19 cellular contexts compared by ENCODE assay signal in the genomic region with DNA sequence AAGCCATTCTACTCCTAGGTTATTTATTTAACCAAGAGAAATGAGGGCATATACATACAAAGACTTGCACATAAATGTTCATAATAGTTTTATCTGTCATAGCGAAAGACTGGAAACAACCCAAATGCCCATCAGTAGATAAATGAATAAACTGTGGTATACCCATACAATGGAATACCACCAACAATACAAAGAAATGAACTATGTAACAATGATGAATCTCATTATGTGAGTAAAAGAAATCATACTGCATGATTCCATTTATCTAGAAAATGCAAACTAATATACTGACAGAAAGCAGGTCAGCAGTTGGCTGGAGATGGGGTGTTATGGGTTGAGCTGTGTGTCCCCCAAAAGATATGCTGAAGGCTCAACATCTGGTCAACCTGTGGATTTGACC. TPM values are rescaled to one million over a fixed set of nuclear protein-coding genes. Genes with fewer than 3 reads are reported as not detected.
A peak's percentile ranks its signal among the peaks of the same experiment; 100 is the strongest.
DNase-seq lines count a peak whose midpoint lies in the region; ATAC-seq and TF ChIP-seq lines count a peak whose summit lies in the region.
"Had no signal": no experiment of that assay in that cellular context is flagged by ENCODE, and none has a peak within 500 bp of the region (broad histone marks: within the 10 kb centered on the region; RNA-seq: fewer than 3 reads in every experiment).

No MANE protein-coding gene starts in this region.

- no peak for TF ChIP-seq CTCF in CD8-positive, alpha-beta T cell (IDR thresholded peaks at IDR 0.05)
- no peak for TF ChIP-seq CTCF in brain microvascular endothelial cell (IDR thresholded peaks at IDR 0.05; ENCODE audit: low read depth, low read length, missing control alignments)
- no peak for TF ChIP-seq CTCF in left lung (IDR thresholded peaks at IDR 0.05)

- in situ Hi-C loops in brain microvascular endothelial cell (cut with HindIII; ENCODE audit: low pct_ligation_motif_present, low sequenced_read_pairs): no loop called here

- H3K9me3 ChIP-seq in CD8-positive, alpha-beta T cell (ENCODE audit: low read length): no peaks in the 10 kb centered on the region
- no peaks in the 10 kb centered on the region for H3K9me3 ChIP-seq in left lung
- H3K9me3 ChIP-seq: A549, Caco-2 had no signal

- no peaks in the 10 kb centered on the region for H3K9me3 Mint-ChIP-seq in activated T-cell treated with anti-CD3 and anti-CD28 coated beads, Interleukin-2, amount 50 U/mL, for 24 hours
- H3K9me3 Mint-ChIP-seq in CD8-positive, alpha-beta T cell: no peaks in the 10 kb centered on the region
- no peaks in the 10 kb centered on the region for H3K9me3 Mint-ChIP-seq in natural killer cell treated with Interleukin-12 subunit alpha and Interleukin-12 subunit beta and Interleukin-15 and Interleukin-18, amount 100 ng/mL, for 72 hours

- no peak for ATAC-seq in CD8-positive, alpha-beta T cell
- ATAC-seq in natural killer cell treated with Interleukin-12 subunit alpha and Interleukin-12 subunit beta and Interleukin-15 and Interleukin-18, amount 100 ng/mL, for 72 hours: peak in 1 of 2 donors; percentile 58
- no peak for ATAC-seq in GM18907 (IDR thresholded peaks at IDR 0.05; ENCODE audit: unreplicated experiment)
- ATAC-seq in HG02840 (IDR thresholded peaks at IDR 0.05; ENCODE audit: low FRiP score, unreplicated experiment): no peak
- no peak for ATAC-seq in left lung

- H3K36me3 ChIP-seq in CD8-positive, alpha-beta T cell (ENCODE audit: insufficient read depth, low read length): peaks cover 13% of the 10 kb centered on the region
- H3K36me3 ChIP-seq in brain microvascular endothelial cell (replicated peaks): peaks cover 73% of the 10 kb centered on the region
- H3K36me3 ChIP-seq in left lung: peaks cover 0 to 70% of the 10 kb centered on the region in 2 donors

- POLR2A ChIA-PET in CD8-positive, alpha-beta T cell (lab: Charles Lee): interaction anchor here (0.7 kb wide), 1 partner anchor 11 kb away, joined by 4 read pairs; no protein-coding TSS in a partner anchor

- peaks cover 5% of the 10 kb centered on the region for H3K4me1 Mint-ChIP-seq in activated T-cell treated with anti-CD3 and anti-CD28 coated beads, Interleukin-2, amount 50 U/mL, for 24 hours (ENCODE audit: low read depth)
- no peaks in the 10 kb centered on the region for H3K4me1 Mint-ChIP-seq in CD8-positive, alpha-beta T cell (ENCODE audit: low read depth)
- H3K4me1 Mint-ChIP-seq in natural killer cell treated with Interleukin-12 subunit alpha and Interleukin-12 subunit beta and Interleukin-15 and Interleukin-18, amount 100 ng/mL, for 72 hours (ENCODE audit: low read depth in 2 of 2): peaks cover 7 to 8% of the 10 kb centered on the region in 2 donors

- peak overlapping the region; percentile 83 for H3K27ac Mint-ChIP-seq in activated T-cell treated with anti-CD3 and anti-CD28 coated beads, Interleukin-2, amount 50 U/mL, for 24 hours
- peak overlapping the region; percentile 53 for H3K27ac Mint-ChIP-seq in CD8-positive, alpha-beta T cell
- peak overlapping the region; percentile 38 to 73 for H3K27ac Mint-ChIP-seq in natural killer cell treated with Interleukin-12 subunit alpha and Interleukin-12 subunit beta and Interleukin-15 and Interleukin-18, amount 100 ng/mL, for 72 hours

- intact Hi-C loops in CD8-positive, alpha-beta T cell (cut with DNase I, micrococcal nuclease): loop anchor here in 1 of 2 experiments (5.0 kb wide), 1 partner anchor 83 kb away; no protein-coding TSS in a partner anchor
- intact Hi-C loops in left lung (cut with DNase I): no loop called here

- CTCF ChIA-PET in CD8-positive, alpha-beta T cell (lab: Charles Lee): interaction anchor here (1.0 to 2.0 kb wide), 3 partner anchors 8 to 170 kb away, joined by 3 to 9 read pairs (median 3); no protein-coding TSS in a partner anchor

- no peak overlapping the region for H3K27ac ChIP-seq in CD8-positive, alpha-beta T cell (ENCODE audit: low read depth, low read length)
- H3K27ac ChIP-seq in brain microvascular endothelial cell: peak overlapping the region; percentile 42
- H3K27ac ChIP-seq in left lung: no peak overlapping the region
- H3K27ac ChIP-seq: A549, C4-2B, HL-60 had no signal

- peaks cover 54% of the 10 kb centered on the region for H3K36me3 Mint-ChIP-seq in activated T-cell treated with anti-CD3 and anti-CD28 coated beads, Interleukin-2, amount 50 U/mL, for 24 hours (ENCODE audit: low read depth)
- H3K36me3 Mint-ChIP-seq in CD8-positive, alpha-beta T cell: peaks cover 58% of the 10 kb centered on the region
- H3K36me3 Mint-ChIP-seq in natural killer cell treated with Interleukin-12 subunit alpha and Interleukin-12 subunit beta and Interleukin-15 and Interleukin-18, amount 100 ng/mL, for 72 hours: no peaks in the 10 kb centered on the region

- no peak overlapping the region for H3K4me3 ChIP-seq in CD8-positive, alpha-beta T cell (ENCODE audit: low read depth, low read length)
- H3K4me3 ChIP-seq in brain microvascular endothelial cell (ENCODE audit: low read depth, low read length): no peak overlapping the region
- H3K4me3 ChIP-seq in left lung: no peak overlapping the region
- H3K4me3 ChIP-seq: A549 had no signal

- no peaks in the 10 kb centered on the region for H3K27me3 Mint-ChIP-seq in activated T-cell treated with anti-CD3 and anti-CD28 coated beads, Interleukin-2, amount 50 U/mL, for 24 hours
- no peaks in the 10 kb centered on the region for H3K27me3 Mint-ChIP-seq in CD8-positive, alpha-beta T cell (ENCODE audit: low read depth)
- H3K27me3 Mint-ChIP-seq in natural killer cell treated with Interleukin-12 subunit alpha and Interleukin-12 subunit beta and Interleukin-15 and Interleukin-18, amount 100 ng/mL, for 72 hours: no peaks in the 10 kb centered on the region

- no peak for DNase-seq in activated T-cell treated with anti-CD3 and anti-CD28 coated beads, Interleukin-2, amount 50 U/mL, for 24 hours
- DNase-seq in activated T-cell treated with anti-CD3 and anti-CD28 coated beads, Interleukin-2, amount 50 U/mL, for 48 hours: no peak
- no peak for DNase-seq in CD8-positive, alpha-beta T cell
- no peak for DNase-seq in brain microvascular endothelial cell
- DNase-seq in natural killer cell treated with Interleukin-12 subunit alpha and Interleukin-12 subunit beta and Interleukin-15 and Interleukin-18, amount 100 ng/mL, for 72 hours (ENCODE audit: low spot score): no peak
- no peak for DNase-seq in left lung
- DNase-seq: Caco-2, EL, H7, NCI-H1105, NCI-H1694 treated with DMSO at 0.1 percent for 48 hours, NCI-H2107, NCI-H2227 treated with DMSO at 0.1 percent for 48 hours, NCI-H524 had no signal

- no peak overlapping the region for H3K4me3 Mint-ChIP-seq in activated T-cell treated with anti-CD3 and anti-CD28 coated beads, Interleukin-2, amount 50 U/mL, for 24 hours
- H3K4me3 Mint-ChIP-seq in CD8-positive, alpha-beta T cell: no peak overlapping the region
- H3K4me3 Mint-ChIP-seq in natural killer cell treated with Interleukin-12 subunit alpha and Interleukin-12 subunit beta and Interleukin-15 and Interleukin-18, amount 100 ng/mL, for 72 hours: peak overlapping the region; percentile 8

- no peaks in the 10 kb centered on the region for H3K4me1 ChIP-seq in CD8-positive, alpha-beta T cell (ENCODE audit: insufficient read depth, low read length)
- peaks cover 0 to 5% of the 10 kb centered on the region in 2 donors for H3K4me1 ChIP-seq in left lung
- H3K4me1 ChIP-seq: A549, Caco-2 had no signal

- no peaks in the 10 kb centered on the region for H3K27me3 ChIP-seq in CD8-positive, alpha-beta T cell (ENCODE audit: insufficient read depth, low read length)
- no peaks in the 10 kb centered on the region for H3K27me3 ChIP-seq in brain microvascular endothelial cell (replicated peaks)
- H3K27me3 ChIP-seq in left lung: no peaks in the 10 kb centered on the region

RNA-seq across cellular contexts. Expression of gene CEP95, which starts 57.3 kb away (rescaled TPM):
- 100 to 1,000 TPM; 248 to 282 TPM for total RNA-seq in CD8-positive, alpha-beta T cell
- total RNA-seq in natural killer cell treated with Interleukin-12 subunit alpha and Interleukin-12 subunit beta and Interleukin-15 and Interleukin-18, amount 100 ng/mL, for 72 hours: 10 to 100 TPM; 47.7 to 74.3 TPM
- total RNA-seq in left lung: 10 to 100 TPM; 21.2 to 26.3 TPM

RNA-seq across cellular contexts. Expression of gene DDX5, which starts 58.0 kb away (rescaled TPM):
- 1,000 to 10,000 TPM; 2,300 to 2,332 TPM for total RNA-seq in CD8-positive, alpha-beta T cell
- total RNA-seq in natural killer cell treated with Interleukin-12 subunit alpha and Interleukin-12 subunit beta and Interleukin-15 and Interleukin-18, amount 100 ng/mL, for 72 hours: 1,000 to 10,000 TPM in 1 of 2 donors, 100 to 1,000 TPM in 1; 987 to 1,102 TPM
- total RNA-seq in left lung: 100 to 1,000 TPM; 712 to 729 TPM
